In the genomic region with DNA sequence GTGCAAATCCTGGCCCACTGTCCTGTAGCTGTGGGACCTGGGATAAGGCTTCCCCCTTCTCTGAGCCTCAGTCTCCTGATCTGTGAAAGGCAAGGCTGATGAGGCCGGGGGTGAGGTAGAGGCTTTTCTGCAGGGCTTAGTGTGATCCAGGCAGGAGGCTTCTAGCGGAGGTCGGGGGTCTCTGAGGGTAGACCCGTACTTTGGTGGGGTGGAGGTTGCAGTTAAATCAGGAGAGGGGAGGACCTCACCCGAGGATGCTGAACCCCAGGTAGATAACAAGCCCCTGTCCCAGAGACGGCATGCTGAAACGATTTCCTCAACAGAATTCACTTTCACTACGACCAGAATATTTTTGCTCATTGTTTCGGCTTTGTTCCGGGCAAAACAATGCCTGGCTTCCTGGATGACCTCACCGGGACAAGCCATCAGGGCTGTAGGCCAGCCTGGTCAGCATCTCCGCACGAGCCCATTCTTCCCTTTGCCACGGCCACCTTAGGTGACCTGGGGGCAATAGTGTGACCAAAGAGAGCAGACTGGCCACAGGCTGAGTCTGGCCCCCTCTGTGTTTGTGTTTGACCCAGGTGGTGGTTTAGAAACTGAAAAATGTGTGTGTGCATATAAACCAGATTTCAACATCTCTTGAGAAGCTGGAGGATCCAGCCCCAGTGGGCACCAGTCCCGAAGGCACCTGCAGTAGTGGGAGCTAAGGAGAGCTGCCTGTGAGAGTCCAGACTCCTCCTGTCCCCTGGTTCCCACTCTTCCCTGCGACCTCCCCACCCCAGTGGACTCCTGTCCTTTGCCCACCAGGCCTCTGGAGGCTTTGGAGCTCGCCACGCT, we compare ENCODE assay signal across 10 cellular contexts. TPM values are rescaled to one million over a fixed set of nuclear protein-coding genes. Genes with fewer than 3 reads are reported as not detected.
A peak's percentile ranks its signal among the peaks of the same experiment; 100 is the strongest.
DNase-seq lines count a peak whose midpoint lies in the region; ATAC-seq and TF ChIP-seq lines count a peak whose summit lies in the region.
"Had no signal": no experiment of that assay in that cellular context is flagged by ENCODE, and none has a peak within 500 bp of the region (broad histone marks: within the 10 kb centered on the region; RNA-seq: fewer than 3 reads in every experiment).

No MANE protein-coding gene starts in this region.

- no peaks in the 10 kb centered on the region for H3K27me3 ChIP-seq in SJSA1 (replicated peaks)

- DNase-seq in activated CD4-positive, alpha-beta T cell treated with anti-CD3 and anti-CD28 coated beads for 36 hours: no peak
- no peak for DNase-seq in activated CD4-positive, alpha-beta T cell treated with anti-CD3 and anti-CD28 coated beads for 4 hours
- DNase-seq in SJSA1 (ENCODE audit: low read depth in 1 of 2, low spot score in 2 of 2) (peak; percentile 38 to 54), glomerular visceral epithelial cell (ENCODE audit: extremely low spot score) (peak; percentile 74), occipital lobe (lab: John Stamatoyannopoulos, UW) (no peak), T-helper 9 cell (no peak), OCI-LY7 (ENCODE audit: low spot score) (no peak)
- DNase-seq: activated T-cell treated with anti-CD3 and anti-CD28 coated beads, Interleukin-2, amount 50 U/mL, for 72 hours had no signal

- no peaks in the 10 kb centered on the region for H3K9me2 ChIP-seq in OCI-LY7 (ENCODE audit: insufficient read depth, low read length)

- POLR2A ChIA-PET in activated CD4-positive, alpha-beta T cell treated with anti-CD3 and anti-CD28 coated beads for 36 hours (lab: Charles Lee): interaction anchor here (0.6 kb wide), 1 partner anchor 31 kb away, joined by 3 read pairs; no protein-coding TSS in a partner anchor
- POLR2A ChIA-PET in OCI-LY7 (lab: Charles Lee): interaction anchor here (0.6 to 1.6 kb wide), 2 partner anchors 23 to 310 kb away, joined by 3 to 8 read pairs; no protein-coding TSS in a partner anchor

- peaks cover 65% of the 10 kb centered on the region for H3K4me1 Mint-ChIP-seq in activated CD4-positive, alpha-beta T cell treated with anti-CD3 and anti-CD28 coated beads for 36 hours
- peaks cover 86% of the 10 kb centered on the region for H3K4me1 Mint-ChIP-seq in stimulated activated memory B cell treated with anti-CD40 and anti-IgM and Interleukin-4, amounts not matched to agents 10 μg/mL and 1 μg/mL and 100 μg/mL, for 72 hours

- H3K4me3 Mint-ChIP-seq in activated CD4-positive, alpha-beta T cell treated with anti-CD3 and anti-CD28 coated beads for 36 hours: no peak overlapping the region
- no peak overlapping the region for H3K4me3 Mint-ChIP-seq in stimulated activated memory B cell treated with anti-CD40 and anti-IgM and Interleukin-4, amounts not matched to agents 10 μg/mL and 1 μg/mL and 100 μg/mL, for 72 hours

- peaks cover 53% of the 10 kb centered on the region for H3K4me1 ChIP-seq in SJSA1 (replicated peaks)
- H3K4me1 ChIP-seq in OCI-LY7 (ENCODE audit: insufficient read depth, low read length, poor library complexity, severe bottlenecking): peaks cover 39% of the 10 kb centered on the region

- H3K36me3 Mint-ChIP-seq in activated CD4-positive, alpha-beta T cell treated with anti-CD3 and anti-CD28 coated beads for 36 hours (ENCODE audit: low read depth): peaks cover 10% of the 10 kb centered on the region
- peaks cover 5% of the 10 kb centered on the region for H3K36me3 Mint-ChIP-seq in stimulated activated memory B cell treated with anti-CD40 and anti-IgM and Interleukin-4, amounts not matched to agents 10 μg/mL and 1 μg/mL and 100 μg/mL, for 72 hours

- H3K4me2 ChIP-seq in OCI-LY7 (ENCODE audit: low read length): no peak overlapping the region

- no peaks in the 10 kb centered on the region for H3K9me3 ChIP-seq in SJSA1 (replicated peaks)
- no peaks in the 10 kb centered on the region for H3K9me3 ChIP-seq in OCI-LY7 (ENCODE audit: low read length)

- no peak overlapping the region for H2AFZ ChIP-seq in OCI-LY7 (ENCODE audit: low read length)

- H3K27ac Mint-ChIP-seq in activated CD4-positive, alpha-beta T cell treated with anti-CD3 and anti-CD28 coated beads for 36 hours: peak overlapping the region; percentile 91
- peak overlapping the region; percentile 94 for H3K27ac Mint-ChIP-seq in stimulated activated memory B cell treated with anti-CD40 and anti-IgM and Interleukin-4, amounts not matched to agents 10 μg/mL and 1 μg/mL and 100 μg/mL, for 72 hours

- H3K27ac ChIP-seq in SJSA1 (peak overlapping the region; percentile 57), OCI-LY7 (ENCODE audit: low read depth, low read length, poor library complexity, severe bottlenecking) (no peak overlapping the region)
- H3K27ac ChIP-seq: SK-N-MC had no signal

- H3K9me3 Mint-ChIP-seq in activated CD4-positive, alpha-beta T cell treated with anti-CD3 and anti-CD28 coated beads for 36 hours (ENCODE audit: low read depth): no peaks in the 10 kb centered on the region
- no peaks in the 10 kb centered on the region for H3K9me3 Mint-ChIP-seq in stimulated activated memory B cell treated with anti-CD40 and anti-IgM and Interleukin-4, amounts not matched to agents 10 μg/mL and 1 μg/mL and 100 μg/mL, for 72 hours
- H3K9me3 Mint-ChIP-seq: activated T-cell treated with anti-CD3 and anti-CD28 coated beads, Interleukin-2, amount 50 U/mL, for 72 hours had no signal

- H3K27me3 Mint-ChIP-seq in activated CD4-positive, alpha-beta T cell treated with anti-CD3 and anti-CD28 coated beads for 36 hours: no peaks in the 10 kb centered on the region
- no peaks in the 10 kb centered on the region for H3K27me3 Mint-ChIP-seq in stimulated activated memory B cell treated with anti-CD40 and anti-IgM and Interleukin-4, amounts not matched to agents 10 μg/mL and 1 μg/mL and 100 μg/mL, for 72 hours

- H3K36me3 ChIP-seq in SJSA1: peaks cover 34% of the 10 kb centered on the region
- peaks cover 61% of the 10 kb centered on the region; the same call in 1 of the 2 replicates for H3K36me3 ChIP-seq in OCI-LY7 (ENCODE audit: insufficient read depth, low read length)

- CTCF ChIA-PET in activated CD4-positive, alpha-beta T cell treated with anti-CD3 and anti-CD28 coated beads for 36 hours (lab: Charles Lee): interaction anchor here (0.7 kb wide), 1 partner anchor 1698 kb away, joined by 3 read pairs; no protein-coding TSS in a partner anchor
- CTCF ChIA-PET in OCI-LY7 (lab: Charles Lee; ENCODE audit: unreplicated experiment): no interaction called here

- peaks cover 24% of the 10 kb centered on the region for H4K20me1 ChIP-seq in OCI-LY7 (ENCODE audit: insufficient read depth, low read length)

- H3K79me2 ChIP-seq in OCI-LY7 (ENCODE audit: insufficient read depth, low read depth, low read length): peaks cover 87% of the 10 kb centered on the region

- intact Hi-C loops in activated CD4-positive, alpha-beta T cell treated with anti-CD3 and anti-CD28 coated beads for 36 hours (cut with DNase I, micrococcal nuclease): loop anchor here in 1 of 2 experiments (10.0 kb wide), 1 partner anchor 1421 kb away; no protein-coding TSS in a partner anchor
- intact Hi-C loops in OCI-LY7 (cut with micrococcal nuclease; ENCODE audit: unreplicated experiment): no loop called here

- BruUV-seq in OCI-LY7 (replicated peaks; lab: Mats Ljungman, UMichigan): no TSS peak

- H3K4me3 ChIP-seq in SJSA1 (no peak overlapping the region), OCI-LY7 (ENCODE audit: low read depth, low read length, poor library complexity, severe bottlenecking) (no peak overlapping the region)
- H3K4me3 ChIP-seq: SK-N-MC had no signal

- no peak for ATAC-seq in activated CD4-positive, alpha-beta T cell treated with anti-CD3 and anti-CD28 coated beads for 36 hours
- no peak for ATAC-seq in stimulated activated memory B cell treated with anti-CD40 and anti-IgM and Interleukin-4, amounts not matched to agents 10 μg/mL and 1 μg/mL and 100 μg/mL, for 72 hours
- ATAC-seq: activated T-cell treated with anti-CD3 and anti-CD28 coated beads, Interleukin-2, amount 50 U/mL, for 72 hours had no signal

- TF ChIP-seq CTCF in OCI-LY7 (conservative IDR thresholded peaks at IDR 0.05; ENCODE audit: low read length): no peak

RNA-seq across cellular contexts. Expression of gene SLC6A6, which starts 33.0 kb away (rescaled TPM):
- total RNA-seq in activated CD4-positive, alpha-beta T cell treated with anti-CD3 and anti-CD28 coated beads for 36 hours: 10 to 100 TPM; 51.7 to 54.2 TPM
- 36.0 and 49.4 TPM in 2 replicates for total RNA-seq in SJSA1 (2014; rRNA removed; shearing (Covaris generic))
- 24.8 TPM for total RNA-seq in occipital lobe
- total RNA-seq in OCI-LY7 (2014; rRNA removed; shearing (Covaris generic)): 36.7 and 43.0 TPM in 2 replicates
- total RNA-seq in OCI-LY7 (2022): 44.6 and 51.8 TPM in 2 replicates

Comparison
In these comparisons a context has a peak if more than half of its experiments do, and no peak if none do; other contexts are left out.
1. DNase-seq: peak in SJSA1 (2 of 2) and glomerular visceral epithelial cell (single experiment); none in activated CD4-positive, alpha-beta T cell treated with anti-CD3 and anti-CD28 coated beads for 36 hours (single experiment), activated CD4-positive, alpha-beta T cell treated with anti-CD3 and anti-CD28 coated beads for 4 hours (0 of 2), occipital lobe (single experiment), T-helper 9 cell (single experiment) and OCI-LY7 (single experiment).